Comparison of ENCODE assay signal across 22 cellular contexts in genomic region chr4:94483895-94484294, GRCh38. TPM values are rescaled to one million over a fixed set of nuclear protein-coding genes. Genes with fewer than 3 reads are reported as not detected.
A peak's percentile ranks its signal among the peaks of the same experiment; 100 is the strongest.
DNase-seq lines count a peak whose midpoint lies in the region; ATAC-seq, FAIRE-seq and TF ChIP-seq lines count a peak whose summit lies in the region.
"Had no signal": no experiment of that assay in that cellular context is flagged by ENCODE, and none has a peak within 500 bp of the region (broad histone marks: within the 10 kb centered on the region; RNA-seq: fewer than 3 reads in every experiment).

No MANE protein-coding gene starts in this region.

- H3K9me3 ChIP-seq in left ventricle myocardium inferior (replicated peaks) (no peaks in the 10 kb centered on the region), heart left ventricle (no peaks in the 10 kb centered on the region), RWPE2 (ENCODE audit: severe bottlenecking) (no peaks in the 10 kb centered on the region), small intestine (ENCODE audit: control insufficient read depth, low read depth) (no peaks in the 10 kb centered on the region), spleen (no peaks in the 10 kb centered on the region), prostate gland (no peaks in the 10 kb centered on the region)
- H3K9me3 ChIP-seq: BLaER1 had no signal

- TF ChIP-seq POLR2A in heart left ventricle (IDR thresholded peaks at IDR 0.05), result no peak
- no peak for TF ChIP-seq POLR2A in spleen (IDR thresholded peaks at IDR 0.05)
- no peak for TF ChIP-seq POLR2A in prostate gland (IDR thresholded peaks at IDR 0.05)

- DNase-seq in left ventricle myocardium inferior (no peak), heart left ventricle (no peak), RWPE2 (ENCODE audit: low spot score) (no peak), left lobe of liver (ENCODE audit: low spot score) (no peak), small intestine (peak; percentile 24), spleen (no peak), prostate gland (ENCODE audit: low spot score) (no peak), islet precursor cell (no peak)
- DNase-seq: CD4-positive, CD25-positive, alpha-beta regulatory T cell; GM23248; H9; NCI-H1092; NCI-H1436; NCI-H1930; NCI-H2107; NCI-H2227 treated with DMSO at 0.1 percent for 48 hours; NCI-H526 treated with DMSO at 0.1 percent for 48 hours; RPMI8226; SHP77 had no signal

- H3K27ac ChIP-seq in left ventricle myocardium inferior (replicated peaks) (peak overlapping the region; percentile 56), heart left ventricle (peak overlapping the region in 2 of 12 donors; percentile 33 to 44), RWPE2 (ENCODE audit: poor library complexity, severe bottlenecking) (peak overlapping the region; percentile 96), small intestine (ENCODE audit: low read depth in 1 of 2, low read length in 1 of 2) (no peak overlapping the region), spleen (no peak overlapping the region), prostate gland (no peak overlapping the region)
- H3K27ac ChIP-seq: BLaER1, GM23248, KMS-11 had no signal

- no peak for FAIRE-seq in small intestine (lab: Jason Lieb, UNC)
- FAIRE-seq: HTR-8/SVneo had no signal

- H3K36me3 ChIP-seq in left ventricle myocardium inferior (no peaks in the 10 kb centered on the region), heart left ventricle (peaks cover 0 to 6% (median 0%) of the 10 kb centered on the region in 9 donors), RWPE2 (ENCODE audit: low read depth) (peaks cover 7% of the 10 kb centered on the region), small intestine (ENCODE audit: control insufficient read depth in 2 of 2, insufficient read depth in 2 of 2, low read length in 2 of 2) (peaks cover 0 to 1% of the 10 kb centered on the region in 2 donors), spleen (no peaks in the 10 kb centered on the region), prostate gland (no peaks in the 10 kb centered on the region)
- H3K36me3 ChIP-seq: BLaER1 had no signal

- WGBS in heart left ventricle, 4 donors, result 38 to 65% (median 54%) methylated on average over 4 of the region's 4 CpGs
- WGBS in small intestine, 3 donors, result 73 to 82% (median 79%) methylated on average over 4 of the region's 4 CpGs
- 81 to 94% (median 91%) methylated on average over 4 of the region's 4 CpGs for WGBS in spleen, 5 donors
- 34% methylated on average over 4 of the region's 4 CpGs for WGBS in prostate gland

- H3K27me3 ChIP-seq in left ventricle myocardium inferior (ENCODE audit: low read depth) (no peaks in the 10 kb centered on the region), heart left ventricle (no peaks in the 10 kb centered on the region), RWPE2 (ENCODE audit: insufficient read depth, poor library complexity, severe bottlenecking) (no peaks in the 10 kb centered on the region), small intestine (ENCODE audit: control insufficient read depth in 2 of 2, insufficient read depth in 2 of 2, low read length in 2 of 2) (no peaks in the 10 kb centered on the region), spleen (replicated peaks in 1 of 7) (no peaks in the 10 kb centered on the region), prostate gland (replicated peaks; ENCODE audit: insufficient read depth) (no peaks in the 10 kb centered on the region)
- H3K27me3 ChIP-seq: BLaER1 had no signal

- intact Hi-C loops in left ventricle myocardium inferior (cut with micrococcal nuclease), result no loop called here
- intact Hi-C loops in heart left ventricle (cut with DNase I), result loop anchor here in 1 of 10 donors (1.0 kb wide), 1 partner anchor 21 kb away; no protein-coding TSS in a partner anchor
- intact Hi-C loops in spleen (cut with DNase I; ENCODE audit: low total_unique reads), result no loop called here
- intact Hi-C loops in prostate gland (cut with DNase I), result no loop called here

- H3K4me3 ChIP-seq in left ventricle myocardium inferior, result no peak overlapping the region
- no peak overlapping the region for H3K4me3 ChIP-seq in heart left ventricle
- no peak overlapping the region for H3K4me3 ChIP-seq in RWPE2 (ENCODE audit: severe bottlenecking)
- H3K4me3 ChIP-seq in small intestine (ENCODE audit: low read depth in 1 of 2, low read length in 2 of 2), result no peak overlapping the region
- H3K4me3 ChIP-seq in spleen, result no peak overlapping the region
- H3K4me3 ChIP-seq in prostate gland, result no peak overlapping the region
- H3K4me3 ChIP-seq: BLaER1, GM23248 had no signal

- TF ChIP-seq CTCF in left ventricle myocardium inferior (IDR thresholded peaks at IDR 0.05; ENCODE audit: borderline replicate concordance) (no peak), heart left ventricle (IDR thresholded peaks at IDR 0.05) (no peak), RWPE2 (IDR thresholded peaks at IDR 0.05; ENCODE audit: poor library complexity, severe bottlenecking) (no peak), spleen (IDR thresholded peaks at IDR 0.05 in 8 of 11, conservative IDR thresholded peaks at IDR 0.05 in 3 of 11) (no peak), prostate gland (IDR thresholded peaks at IDR 0.05) (no peak)

- ATAC-seq in heart left ventricle (no peak), RWPE2 (ENCODE audit: low read depth) (no peak), left lobe of liver (peak; percentile 48)

- H3K4me1 ChIP-seq in left ventricle myocardium inferior, result peaks cover 100% of the 10 kb centered on the region
- peaks cover 5 to 91% (median 70%) of the 10 kb centered on the region in 12 donors for H3K4me1 ChIP-seq in heart left ventricle
- H3K4me1 ChIP-seq in RWPE2 (ENCODE audit: insufficient read depth, poor library complexity, severe bottlenecking), result peaks cover 47% of the 10 kb centered on the region
- H3K4me1 ChIP-seq in small intestine (ENCODE audit: control insufficient read depth in 2 of 2, insufficient read depth in 1 of 2, low read depth in 1 of 2, low read length in 1 of 2), result peaks cover 0 to 3% of the 10 kb centered on the region in 2 donors
- H3K4me1 ChIP-seq in spleen, result peaks cover 0 to 25% (median 4%) of the 10 kb centered on the region in 6 donors
- no peaks in the 10 kb centered on the region for H3K4me1 ChIP-seq in prostate gland (replicated peaks)
- H3K4me1 ChIP-seq: BLaER1 had no signal

RNA-seq across cellular contexts. Expression of gene PDLIM5, which starts 32.2 kb away (rescaled TPM):
- total RNA-seq in left ventricle myocardium inferior (982 TPM), heart left ventricle (1,000 to 10,000 TPM in 7 of 9 donors, 100 to 1,000 TPM in 2; 814 to 1,378 (median 1,064) TPM), left lobe of liver (79.0 TPM), spleen (100 to 1,000 TPM in 3 of 7 donors, 10 to 100 TPM in 4; 66.1 to 182 (median 89.0) TPM), prostate gland (100 to 1,000 TPM; 115 to 228 TPM)
- polyA plus RNA-seq in heart left ventricle (100 to 1,000 TPM; 262 to 648 TPM), small intestine (10 to 100 TPM; 26.6 to 61.7 (median 61.3) TPM), spleen (10 to 100 TPM in 2 of 3 donors, 1 to 10 TPM in 1; 9.4 to 14.6 (median 11.6) TPM)

Comparison
In these comparisons a context has a peak if more than half of its experiments do, and no peak if none do; other contexts are left out.
1. H3K27ac ChIP-seq: peak in left ventricle myocardium inferior (single experiment) and RWPE2 (single experiment); none in small intestine (0 of 2), spleen (0 of 8) and prostate gland (0 of 2).